In genomic region chr4:151242305-151242704, GRCh38 we compare ENCODE assay signal across 2 cellular contexts.
TF ChIP-seq lines count a peak whose summit lies in the region.

No MANE protein-coding gene starts in this region.

TF ChIP-seq in GM23338, 12 proteins besides CTCF, POLR2A, EP300 and RAD21:
- TF ChIP-seq ZNF114 (CRISPR knock-in tag; IDR thresholded peaks at IDR 0.05) (no peak), JUNB (IDR thresholded peaks at IDR 0.05; ENCODE audit: unreplicated experiment) (no peak), REST (IDR thresholded peaks at IDR 0.05; ENCODE audit: unreplicated experiment) (no peak), ZNF462 (CRISPR knock-in tag; IDR thresholded peaks at IDR 0.05) (no peak), EZH2phosphoT487 (IDR thresholded peaks at IDR 0.05; ENCODE audit: unreplicated experiment) (no peak), ZNF331 (CRISPR knock-in tag; IDR thresholded peaks at IDR 0.05; ENCODE audit: low read depth) (no peak), EZH2 (IDR thresholded peaks at IDR 0.05; ENCODE audit: low read depth, unreplicated experiment) (no peak), NANOG (IDR thresholded peaks at IDR 0.05; ENCODE audit: borderline replicate concordance) (no peak), STAT1 (IDR thresholded peaks at IDR 0.05; ENCODE audit: unreplicated experiment) (no peak), CREB1 (CRISPR knock-in tag; IDR thresholded peaks at IDR 0.05; ENCODE audit: low read depth) (no peak), ETS1 (IDR thresholded peaks at IDR 0.05) (no peak), POLR2AphosphoS5 (IDR thresholded peaks at IDR 0.05; ENCODE audit: low read depth) (no peak)

TF ChIP-seq in GM12878, 131 proteins besides CTCF, POLR2A, EP300 and RAD21:
- no peak for TF ChIP-seq BACH1 (IDR thresholded peaks at IDR 0.05; ENCODE audit: borderline replicate concordance)
- no peak for TF ChIP-seq ZNF384 (IDR thresholded peaks at IDR 0.05; ENCODE audit: borderline replicate concordance, low read depth, low read length)
- TF ChIP-seq ZNF622 (IDR thresholded peaks at IDR 0.05) = no peak
- no peak for TF ChIP-seq SIX5 (IDR thresholded peaks at IDR 0.05; ENCODE audit: low read depth, low read length, severe bottlenecking)
- no peak for TF ChIP-seq SMARCA5 (IDR thresholded peaks at IDR 0.05)
- TF ChIP-seq, protein P1, sequence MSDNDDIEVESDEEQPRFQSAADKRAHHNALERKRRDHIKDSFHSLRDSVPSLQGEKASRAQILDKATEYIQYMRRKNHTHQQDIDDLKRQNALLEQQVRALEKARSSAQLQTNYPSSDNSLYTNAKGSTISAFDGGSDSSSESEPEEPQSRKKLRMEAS (IDR thresholded peaks at IDR 0.05; ENCODE audit: low read depth, low read length) = no peak
- no peak for TF ChIP-seq BRCA1 (IDR thresholded peaks at IDR 0.05; ENCODE audit: low read depth, low read length)
- TF ChIP-seq ZNF24 (IDR thresholded peaks at IDR 0.05) = no peak
- TF ChIP-seq E4F1 (IDR thresholded peaks at IDR 0.05; ENCODE audit: borderline replicate concordance, partially characterized antibody) = no peak
- TF ChIP-seq STAT1 (conservative IDR thresholded peaks at IDR 0.05) = no peak
- no peak for TF ChIP-seq CEBPB (IDR thresholded peaks at IDR 0.05; ENCODE audit: borderline replicate concordance in 1 of 2, low read depth in 2 of 2, low read length in 2 of 2)
- no peak for TF ChIP-seq MYB (IDR thresholded peaks at IDR 0.05; ENCODE audit: borderline replicate concordance, low read depth, low read length)
- TF ChIP-seq JUND (IDR thresholded peaks at IDR 0.05; ENCODE audit: low read depth, low read length) = no peak
- no peak for TF ChIP-seq SP1 (IDR thresholded peaks at IDR 0.05; ENCODE audit: low read depth, low read length)
- TF ChIP-seq TARDBP (IDR thresholded peaks at IDR 0.05; ENCODE audit: borderline replicate concordance) = no peak
- no peak for TF ChIP-seq EGR1 (IDR thresholded peaks at IDR 0.05; ENCODE audit: borderline replicate concordance in 1 of 2, low read depth in 2 of 2, low read length in 2 of 2)
- no peak for TF ChIP-seq ZZZ3 (IDR thresholded peaks at IDR 0.05; ENCODE audit: control insufficient read depth, insufficient read length, low read depth)
- no peak for TF ChIP-seq SMAD5 (IDR thresholded peaks at IDR 0.05; ENCODE audit: low read depth)
- no peak for TF ChIP-seq IRF4 (IDR thresholded peaks at IDR 0.05; ENCODE audit: low read depth, low read length)
